In the genomic region with DNA sequence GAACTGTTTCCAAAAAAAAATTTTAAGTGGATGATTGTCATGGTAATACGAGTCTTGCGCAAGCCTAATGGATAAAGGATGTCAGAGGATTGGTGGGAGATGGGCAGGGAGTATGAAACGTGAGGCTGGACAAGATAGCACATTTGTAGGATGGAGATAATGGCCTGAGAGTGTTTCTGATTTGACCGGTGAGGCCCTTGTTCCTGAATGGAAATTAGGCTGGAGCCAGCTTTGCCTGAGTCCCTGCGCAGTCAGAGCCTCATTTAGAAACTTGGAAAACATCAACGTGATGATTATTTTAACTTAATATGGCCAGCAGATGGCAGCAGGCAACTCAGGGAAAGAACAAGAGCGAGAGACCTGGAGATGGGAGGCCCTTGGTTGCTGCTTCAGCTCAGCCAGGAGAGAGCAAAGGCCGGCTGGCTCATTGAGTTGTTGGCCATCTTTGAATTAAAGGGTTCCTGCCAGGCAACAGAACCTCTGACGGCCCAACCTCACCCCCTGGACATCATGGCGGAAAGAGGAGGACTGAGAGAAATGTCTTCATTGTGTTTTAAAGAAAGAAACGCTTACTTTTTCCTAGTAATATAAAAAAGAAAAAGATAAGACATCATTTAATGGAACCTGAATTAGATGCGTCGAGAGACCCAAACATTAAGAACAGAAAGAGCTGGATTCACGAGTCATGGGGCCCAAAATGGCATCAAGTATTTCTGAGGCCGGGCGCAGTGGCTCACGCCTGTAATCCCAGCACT, we compare ENCODE assay signal across 8 cellular contexts.
DNase-seq lines count a peak whose midpoint lies in the region; ATAC-seq lines count a peak whose summit lies in the region.

No MANE protein-coding gene starts in this region.

- no peak overlapping the region for H2BK12ac ChIP-seq in mesenchymal stem cell (ENCODE audit: low read length in 2 of 2)

- no peaks in the 10 kb centered on the region for H3K79me1 ChIP-seq in mesenchymal stem cell (replicated peaks; ENCODE audit: low read length, poor library complexity, severe bottlenecking)

- H3K36me3 Mint-ChIP-seq in activated CD4-positive, alpha-beta memory T cell treated with anti-CD3 and anti-CD28 coated beads for 36 hours: no peaks in the 10 kb centered on the region
- H3K36me3 Mint-ChIP-seq in effector memory CD8-positive, alpha-beta T cell (ENCODE audit: insufficient read depth): peaks cover 6% of the 10 kb centered on the region

- DNase-seq in C1 segment of cervical spinal cord (lab: John Stamatoyannopoulos, UW) (peak in 11 of 14 donors; percentile 3 to 44 (median 18)), GM19240 (ENCODE audit: insufficient read length, low spot score) (peak; percentile 63), NCI-H748 treated with DMSO at 0.1 percent for 48 hours (lab: John Stamatoyannopoulos, UW) (peak; percentile 61), mesenchymal stem cell (peak; percentile 87)
- peak; percentile 62 for DNase-seq in activated CD4-positive, alpha-beta memory T cell treated with anti-CD3 and anti-CD28 coated beads for 36 hours
- peak; percentile 43 to 48 (median 46) for DNase-seq in effector memory CD8-positive, alpha-beta T cell
- peak; percentile 8 to 14 for DNase-seq in stimulated activated CD8-positive, alpha-beta memory T cell treated with anti-CD3 and anti-CD28 coated beads, Interleukin-15, amount 100 ng/mL, for 48 hours (ENCODE audit: low read depth in 2 of 2)

- no peak overlapping the region for H3K23ac ChIP-seq in mesenchymal stem cell (ENCODE audit: low read length in 2 of 2)

- H2BK15ac ChIP-seq in mesenchymal stem cell (ENCODE audit: low read depth, poor library complexity, severe bottlenecking): no peak overlapping the region

- H3K27me3 Mint-ChIP-seq in activated CD4-positive, alpha-beta memory T cell treated with anti-CD3 and anti-CD28 coated beads for 36 hours: peaks cover 2% of the 10 kb centered on the region
- H3K27me3 Mint-ChIP-seq in effector memory CD8-positive, alpha-beta T cell: peaks cover 0 to 12% of the 10 kb centered on the region in 2 donors

- peak overlapping the region; percentile 67 for H4K91ac ChIP-seq in mesenchymal stem cell (ENCODE audit: low read length)

- H2BK5ac ChIP-seq in mesenchymal stem cell (ENCODE audit: low read depth, low read length, poor library complexity, severe bottlenecking): no peak overlapping the region

- H3K9me3 Mint-ChIP-seq in activated CD4-positive, alpha-beta memory T cell treated with anti-CD3 and anti-CD28 coated beads for 36 hours: no peaks in the 10 kb centered on the region
- no peaks in the 10 kb centered on the region for H3K9me3 Mint-ChIP-seq in effector memory CD8-positive, alpha-beta T cell

- H3K9ac ChIP-seq in mesenchymal stem cell (ENCODE audit: low read length): peak overlapping the region; percentile 34

- no peaks in the 10 kb centered on the region for H3K4me1 ChIP-seq in mesenchymal stem cell (ENCODE audit: control insufficient read depth, insufficient read depth, low read depth, low read length)

- H3K4ac ChIP-seq in mesenchymal stem cell (ENCODE audit: low read depth in 1 of 2, low read length in 2 of 2): no peak overlapping the region

- no peak overlapping the region for H4K8ac ChIP-seq in mesenchymal stem cell (ENCODE audit: low read length)

- H3K4me2 ChIP-seq in mesenchymal stem cell (ENCODE audit: low read length, poor library complexity, severe bottlenecking): no peak overlapping the region

- POLR2A ChIA-PET in activated CD4-positive, alpha-beta memory T cell treated with anti-CD3 and anti-CD28 coated beads for 36 hours (lab: Charles Lee): no interaction called here

- H3K27me3 ChIP-seq in mesenchymal stem cell (ENCODE audit: control insufficient read depth in 1 of 2, insufficient read depth in 1 of 2, low read length in 2 of 2): no peaks in the 10 kb centered on the region

- no peak overlapping the region for H2AFZ ChIP-seq in mesenchymal stem cell (ENCODE audit: low read depth, low read length)

- H3K4me3 Mint-ChIP-seq in activated CD4-positive, alpha-beta memory T cell treated with anti-CD3 and anti-CD28 coated beads for 36 hours: no peak overlapping the region
- H3K4me3 Mint-ChIP-seq in effector memory CD8-positive, alpha-beta T cell: no peak overlapping the region

- intact Hi-C loops in activated CD4-positive, alpha-beta memory T cell treated with anti-CD3 and anti-CD28 coated beads for 36 hours (cut with micrococcal nuclease): loop anchor here (1.0 to 5.0 kb wide), 3 partner anchors 132 to 251 kb away; no protein-coding TSS in a partner anchor

- peak; percentile 67 for ATAC-seq in HG03565 (IDR thresholded peaks at IDR 0.05; ENCODE audit: unreplicated experiment)
- peak; percentile 65 for ATAC-seq in effector memory CD8-positive, alpha-beta T cell (replicated peaks)

- CTCF ChIA-PET in activated CD4-positive, alpha-beta memory T cell treated with anti-CD3 and anti-CD28 coated beads for 36 hours (lab: Charles Lee): interaction anchor here (0.6 to 4.0 kb wide), 24 partner anchors 9 to 454 kb away, joined by 3 to 111 read pairs (median 4); a partner anchor contains a TSS

- no peak overlapping the region for H2AK5ac ChIP-seq in mesenchymal stem cell (ENCODE audit: low read length, severe bottlenecking)

- no peak overlapping the region for H3K27ac Mint-ChIP-seq in activated CD4-positive, alpha-beta memory T cell treated with anti-CD3 and anti-CD28 coated beads for 36 hours
- H3K27ac Mint-ChIP-seq in effector memory CD8-positive, alpha-beta T cell: no peak overlapping the region

- no peak overlapping the region for H3K18ac ChIP-seq in mesenchymal stem cell (ENCODE audit: low read depth in 1 of 2, low read length in 2 of 2)

- no peak overlapping the region for H3K27ac ChIP-seq in mesenchymal stem cell (ENCODE audit: low read length, poor library complexity, severe bottlenecking)

- H3K4me3 ChIP-seq in mesenchymal stem cell (ENCODE audit: insufficient read depth in 1 of 2, low read depth in 1 of 2, low read length in 2 of 2): no peak overlapping the region

- H3K14ac ChIP-seq in mesenchymal stem cell (ENCODE audit: low read length in 2 of 2): no peak overlapping the region

- no peaks in the 10 kb centered on the region for H3K36me3 ChIP-seq in mesenchymal stem cell (ENCODE audit: control insufficient read depth in 1 of 2, insufficient read depth in 2 of 2, low read depth in 1 of 2, low read length in 2 of 2)

- no peak overlapping the region for H2BK120ac ChIP-seq in mesenchymal stem cell (ENCODE audit: low read depth, low read length)

- no peaks in the 10 kb centered on the region for H3K9me3 ChIP-seq in mesenchymal stem cell (ENCODE audit: control insufficient read depth, low read length)

- 64% methylated on average over 14 of the region's 17 CpGs for WGBS in mesenchymal stem cell

- peaks cover 5% of the 10 kb centered on the region for H3K4me1 Mint-ChIP-seq in activated CD4-positive, alpha-beta memory T cell treated with anti-CD3 and anti-CD28 coated beads for 36 hours (ENCODE audit: low read depth)
- H3K4me1 Mint-ChIP-seq in effector memory CD8-positive, alpha-beta T cell (ENCODE audit: low read depth in 2 of 2): peaks cover 0 to 4% of the 10 kb centered on the region in 2 donors

Comparison
In these comparisons a context has a peak if more than half of its experiments do, and no peak if none do; other contexts are left out.
1. DNase-seq: peak in every context shown above with its lines; median percentile 87 in mesenchymal stem cell; 63 in GM19240; 62 in activated CD4-positive, alpha-beta memory T cell treated with anti-CD3 and anti-CD28 coated beads for 36 hours; 61 in NCI-H748 treated with DMSO at 0.1 percent for 48 hours; 46 in effector memory CD8-positive, alpha-beta T cell; 18 in C1 segment of cervical spinal cord; 11 in stimulated activated CD8-positive, alpha-beta memory T cell treated with anti-CD3 and anti-CD28 coated beads, Interleukin-15, amount 100 ng/mL, for 48 hours.